In genomic region chr5:175501759-175502158, GRCh38 we compare ENCODE assay signal across 26 cellular contexts. TPM values are rescaled to one million over a fixed set of nuclear protein-coding genes. Genes with fewer than 3 reads are reported as not detected.
DNase-seq lines count a peak whose midpoint lies in the region; ATAC-seq and TF ChIP-seq lines count a peak whose summit lies in the region.
"Had no signal": no experiment of that assay in that cellular context is flagged by ENCODE, and none has a peak within 500 bp of the region (broad histone marks: within the 10 kb centered on the region; RNA-seq: fewer than 3 reads in every experiment).

No MANE protein-coding gene starts in this region.

- TF ChIP-seq CTCF in neural crest cell (conservative IDR thresholded peaks at IDR 0.05) (no peak), brain microvascular endothelial cell (IDR thresholded peaks at IDR 0.05; ENCODE audit: low read depth, low read length, missing control alignments) (no peak)

- H3K4me3 Mint-ChIP-seq in activated CD4-positive, alpha-beta T cell treated with anti-CD3 and anti-CD28 coated beads, Interleukin-2, amount 10 ng/mL, durations not matched to agents 24 days and 14 days, result no peak overlapping the region
- H3K4me3 Mint-ChIP-seq in activated naive CD8-positive, alpha-beta T cell treated with anti-CD3 and anti-CD28 coated beads, Interleukin-2, amount 50 U/mL, for 24 hours, result no peak overlapping the region
- H3K4me3 Mint-ChIP-seq in neural crest cell, result no peak overlapping the region
- H3K4me3 Mint-ChIP-seq: brain; stimulated activated effector memory CD8-positive, alpha-beta T cell treated with anti-CD3 and anti-CD28 coated beads, Interleukin-12 subunit alpha, Interleukin-12 subunit beta, amount 100 ng/mL, for 72 hours had no signal

- no peak overlapping the region for H3K4me3 ChIP-seq in brain microvascular endothelial cell (ENCODE audit: low read depth, low read length)
- H3K4me3 ChIP-seq: adrenal gland, SK-N-MC, suprapubic skin had no signal

- H3K9me3 Mint-ChIP-seq in activated CD4-positive, alpha-beta T cell treated with anti-CD3 and anti-CD28 coated beads, Interleukin-2, amount 10 ng/mL, durations not matched to agents 24 days and 14 days, result no peaks in the 10 kb centered on the region
- H3K9me3 Mint-ChIP-seq in activated naive CD8-positive, alpha-beta T cell treated with anti-CD3 and anti-CD28 coated beads, Interleukin-2, amount 50 U/mL, for 24 hours, result peaks cover 3% of the 10 kb centered on the region
- H3K9me3 Mint-ChIP-seq in neural crest cell, result no peaks in the 10 kb centered on the region
- H3K9me3 Mint-ChIP-seq: stimulated activated effector memory CD8-positive, alpha-beta T cell treated with anti-CD3 and anti-CD28 coated beads, Interleukin-12 subunit alpha, Interleukin-12 subunit beta, amount 100 ng/mL, for 72 hours had no signal

- peaks cover 76% of the 10 kb centered on the region for H3K36me3 Mint-ChIP-seq in activated CD4-positive, alpha-beta T cell treated with anti-CD3 and anti-CD28 coated beads, Interleukin-2, amount 10 ng/mL, durations not matched to agents 24 days and 14 days (ENCODE audit: low read depth)
- peaks cover 80% of the 10 kb centered on the region for H3K36me3 Mint-ChIP-seq in activated naive CD8-positive, alpha-beta T cell treated with anti-CD3 and anti-CD28 coated beads, Interleukin-2, amount 50 U/mL, for 24 hours (ENCODE audit: low read depth)
- H3K36me3 Mint-ChIP-seq in neural crest cell (ENCODE audit: low read depth), result peaks cover 24% of the 10 kb centered on the region

- H3K27ac ChIP-seq in brain microvascular endothelial cell, result no peak overlapping the region
- H3K27ac ChIP-seq: adrenal gland, epithelial cell of prostate, SK-N-MC, suprapubic skin had no signal

- in situ Hi-C loops in brain microvascular endothelial cell (cut with HindIII; ENCODE audit: low pct_ligation_motif_present, low sequenced_read_pairs), result no loop called here

- intact Hi-C loops in activated CD4-positive, alpha-beta T cell treated with anti-CD3 and anti-CD28 coated beads, Interleukin-2, amount 10 ng/mL, durations not matched to agents 24 days and 14 days (cut with micrococcal nuclease), result no loop called here

- H3K27ac Mint-ChIP-seq in activated CD4-positive, alpha-beta T cell treated with anti-CD3 and anti-CD28 coated beads, Interleukin-2, amount 10 ng/mL, durations not matched to agents 24 days and 14 days, result peak overlapping the region; percentile 7
- H3K27ac Mint-ChIP-seq in activated naive CD8-positive, alpha-beta T cell treated with anti-CD3 and anti-CD28 coated beads, Interleukin-2, amount 50 U/mL, for 24 hours, result peak overlapping the region; percentile 53
- peak overlapping the region; percentile 5 for H3K27ac Mint-ChIP-seq in neural crest cell (ENCODE audit: unreplicated experiment)
- H3K27ac Mint-ChIP-seq: brain; stimulated activated effector memory CD8-positive, alpha-beta T cell treated with anti-CD3 and anti-CD28 coated beads, Interleukin-12 subunit alpha, Interleukin-12 subunit beta, amount 100 ng/mL, for 72 hours had no signal

- DNase-seq in activated CD4-positive, alpha-beta T cell treated with anti-CD3 and anti-CD28 coated beads, Interleukin-2, amount 10 ng/mL, durations not matched to agents 24 days and 14 days, result no peak
- DNase-seq in activated CD4-positive, alpha-beta T cell treated with anti-CD3 and anti-CD28 coated beads for 48 hours, result no peak
- DNase-seq in ELF-1 (ENCODE audit: low read depth, low spot score) (peak; percentile 42), neural crest cell (ENCODE audit: low read depth, low spot score) (no peak), brain microvascular endothelial cell (no peak), kidney glomerular epithelial cell (lab: John Stamatoyannopoulos, UW) (no peak)
- DNase-seq in activated naive CD8-positive, alpha-beta T cell treated with anti-CD3 and anti-CD28 coated beads, Interleukin-2, amount 50 U/mL, for 24 hours, result no peak
- DNase-seq in stimulated activated CD4-positive, alpha-beta T cell treated with anti-CD3 and anti-CD28 coated beads, Interleukin-4, amount 100 ng/mL, for 24 hours, result no peak
- DNase-seq: activated effector memory CD4-positive, alpha-beta T cell treated with Interleukin-2 at 50 U/mL for 16 hours; adrenal gland; glutamatergic neuron; mammary epithelial cell; NCI-H1694; NCI-H446 treated with DMSO at 0.1 percent for 48 hours; RPMI8226; stimulated activated CD4-positive, alpha-beta T cell treated with anti-CD3 and anti-CD28 coated beads, Interleukin-12 subunit alpha, Interleukin-12 subunit beta, amount 100 ng/mL, for 4 hours; stimulated activated CD4-positive, alpha-beta T cell treated with anti-CD3 and anti-CD28 coated beads, Interleukin-4, amount 100 ng/mL, for 1 hour; T-helper 2 cell had no signal

- no peak for ATAC-seq in activated naive CD8-positive, alpha-beta T cell treated with anti-CD3 and anti-CD28 coated beads, Interleukin-2, amount 50 U/mL, for 24 hours
- ATAC-seq: sciatic nerve; stimulated activated effector memory CD8-positive, alpha-beta T cell treated with anti-CD3 and anti-CD28 coated beads, Interleukin-12 subunit alpha, Interleukin-12 subunit beta, amount 100 ng/mL, for 72 hours had no signal

- H3K27me3 Mint-ChIP-seq in activated CD4-positive, alpha-beta T cell treated with anti-CD3 and anti-CD28 coated beads, Interleukin-2, amount 10 ng/mL, durations not matched to agents 24 days and 14 days, result no peaks in the 10 kb centered on the region
- no peaks in the 10 kb centered on the region for H3K27me3 Mint-ChIP-seq in activated naive CD8-positive, alpha-beta T cell treated with anti-CD3 and anti-CD28 coated beads, Interleukin-2, amount 50 U/mL, for 24 hours
- H3K27me3 Mint-ChIP-seq in neural crest cell (ENCODE audit: low read depth), result no peaks in the 10 kb centered on the region
- H3K27me3 Mint-ChIP-seq: brain had no signal

- peaks cover 10% of the 10 kb centered on the region for H3K36me3 ChIP-seq in brain microvascular endothelial cell (replicated peaks)

- H3K4me1 Mint-ChIP-seq in activated CD4-positive, alpha-beta T cell treated with anti-CD3 and anti-CD28 coated beads, Interleukin-2, amount 10 ng/mL, durations not matched to agents 24 days and 14 days, result peaks cover 41% of the 10 kb centered on the region
- peaks cover 55% of the 10 kb centered on the region for H3K4me1 Mint-ChIP-seq in activated naive CD8-positive, alpha-beta T cell treated with anti-CD3 and anti-CD28 coated beads, Interleukin-2, amount 50 U/mL, for 24 hours
- peaks cover 11% of the 10 kb centered on the region for H3K4me1 Mint-ChIP-seq in neural crest cell
- H3K4me1 Mint-ChIP-seq: brain had no signal

- H3K27me3 ChIP-seq in brain microvascular endothelial cell (replicated peaks), result no peaks in the 10 kb centered on the region
- H3K27me3 ChIP-seq: adrenal gland, suprapubic skin had no signal

RNA-seq across cellular contexts. Expression of gene SFXN1, which starts 23.4 kb away (rescaled TPM):
- 390 and 404 TPM in 2 replicates for total RNA-seq in activated CD4-positive, alpha-beta T cell treated with anti-CD3 and anti-CD28 coated beads, Interleukin-2, amount 10 ng/mL, durations not matched to agents 24 days and 14 days
- 103 TPM in 2 replicates for total RNA-seq in neural crest cell

RNA-seq across cellular contexts. Expression of gene DRD1, which starts 57.8 kb away (rescaled TPM):
- total RNA-seq in activated CD4-positive, alpha-beta T cell treated with anti-CD3 and anti-CD28 coated beads, Interleukin-2, amount 10 ng/mL, durations not matched to agents 24 days and 14 days, result 0.07 TPM in 1 of 2 replicates, not detected in the other
- total RNA-seq in neural crest cell, result not detected in 2 replicates
- total RNA-seq: A172, LHCN-M2, mammary epithelial cell had no signal
